ENCODE assay signal across 20 cellular contexts in genomic region chr1:196002906-196003305, GRCh38.
DNase-seq lines count a peak whose midpoint lies in the region; TF ChIP-seq lines count a peak whose summit lies in the region.
"Had no signal": no experiment of that assay in that cellular context is flagged by ENCODE, and none has a peak within 500 bp of the region (broad histone marks: within the 10 kb centered on the region; RNA-seq: fewer than 3 reads in every experiment).

No MANE protein-coding gene starts in this region.

- H3K4me1 ChIP-seq in HUES6 (ENCODE audit: control insufficient read depth, insufficient read depth, low read length) = peaks cover 24% of the 10 kb centered on the region
- H3K4me1 ChIP-seq: upper lobe of left lung had no signal

- H3K4me3 ChIP-seq in HUES6 (ENCODE audit: low read depth, low read length) = no peak overlapping the region
- no peak overlapping the region for H3K4me3 ChIP-seq in choroid plexus epithelial cell (ENCODE audit: low read depth, low read length)
- H3K4me3 ChIP-seq: SK-N-MC, upper lobe of left lung had no signal

- no peaks in the 10 kb centered on the region; the same call in 1 of the 2 replicates for H3K36me3 ChIP-seq in HUES6 (ENCODE audit: control insufficient read depth, insufficient read depth, low read length)
- H3K36me3 ChIP-seq: upper lobe of left lung had no signal

- in situ Hi-C loops in Caki2 (cut with HindIII; ENCODE audit: low pct_unique_long_range_greater_than_20kb, low sequenced_read_pairs) = no loop called here

- H3K9me3 ChIP-seq in HUES6 (ENCODE audit: control insufficient read depth, insufficient read depth, low read depth, low read length) = peaks cover 6% of the 10 kb centered on the region; the same call in 1 of the 2 replicates
- H3K9me3 ChIP-seq: upper lobe of left lung had no signal

- DNase-seq in Caki2 (ENCODE audit: low read depth) (peak; percentile 50), choroid plexus epithelial cell (ENCODE audit: low read depth) (peak; percentile 24), iris pigment epithelial cell (ENCODE audit: low read depth) (peak; percentile 15), SHP77 (lab: John Stamatoyannopoulos, UW) (no peak), midbrain (lab: John Stamatoyannopoulos, UW) (no peak), kidney glomerular epithelial cell (lab: John Stamatoyannopoulos, UW) (no peak), NCI-H446 treated with DMSO at 0.1 percent for 48 hours (lab: John Stamatoyannopoulos, UW) (no peak)
- DNase-seq: activated CD4-positive, CD25-positive, alpha-beta regulatory T cell treated with anti-CD3 and anti-CD28 coated beads, Interleukin-2, amount 50 U/mL, for 72 hours; activated naive CD8-positive, alpha-beta T cell treated with anti-CD3 and anti-CD28 coated beads, Interleukin-2, amount 50 U/mL, for 24 hours; C1 segment of cervical spinal cord; hippocampal formation; NCI-H2029 treated with DMSO at 0.1 percent for 48 hours; NCI-H69; OCI-M1; right cardiac atrium; stimulated activated naive CD8-positive, alpha-beta T cell treated with anti-CD3 and anti-CD28 coated beads, Interleukin-15, Interleukin-2, amounts not matched to agents 100 U/mL and 50 U/mL, for 24 hours; T-helper 9 cell; upper lobe of left lung had no signal

- H3K27ac ChIP-seq in HUES6 (ENCODE audit: low read depth, low read length) = peak overlapping the region; percentile 89; the same call in 1 of the 2 replicates
- H3K27ac ChIP-seq: SK-N-MC, upper lobe of left lung had no signal

- H3K27me3 ChIP-seq in HUES6 (ENCODE audit: control insufficient read depth, insufficient read depth, low read length) = no peaks in the 10 kb centered on the region
- H3K27me3 ChIP-seq: upper lobe of left lung had no signal

- no peak for TF ChIP-seq CTCF in choroid plexus epithelial cell (conservative IDR thresholded peaks at IDR 0.05; ENCODE audit: low read depth, low read length)

- H3K9ac ChIP-seq in HUES6 (ENCODE audit: low read length) = peak overlapping the region; percentile 65

Comparison
In these comparisons a context has a peak if more than half of its experiments do, and no peak if none do; other contexts are left out.
1. DNase-seq: peak in Caki2 (single experiment), choroid plexus epithelial cell (single experiment) and iris pigment epithelial cell (single experiment); none in SHP77 (0 of 2), midbrain (single experiment), kidney glomerular epithelial cell (single experiment) and NCI-H446 treated with DMSO at 0.1 percent for 48 hours (single experiment).